In the genomic region with DNA sequence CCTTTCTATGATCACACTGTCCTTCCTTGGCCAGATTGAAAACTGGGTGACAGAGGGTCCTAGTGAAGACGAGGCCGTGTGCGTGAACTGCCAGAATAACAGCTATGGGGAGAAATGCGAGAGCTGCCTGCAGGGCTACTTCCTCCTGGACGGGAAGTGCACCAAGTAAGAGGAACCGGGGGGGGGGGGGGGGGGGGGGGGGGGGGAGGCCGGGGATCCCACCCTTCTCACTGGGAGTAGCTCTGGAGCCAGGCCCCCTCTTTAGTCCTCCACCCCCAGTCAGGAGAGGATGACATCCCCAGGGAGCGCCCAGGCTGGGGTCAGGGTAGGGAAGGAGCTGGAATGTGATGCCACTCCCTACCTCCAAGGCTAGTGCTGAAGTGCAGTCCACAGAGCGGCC, we compare ENCODE assay signal across 22 cellular contexts. TPM values are rescaled to one million over a fixed set of nuclear protein-coding genes. Genes with fewer than 3 reads are reported as not detected.
DNase-seq lines count a peak whose midpoint lies in the region; ATAC-seq, FAIRE-seq and TF ChIP-seq lines count a peak whose summit lies in the region.
"Had no signal": no experiment of that assay in that cellular context is flagged by ENCODE, and none has a peak within 500 bp of the region (broad histone marks: within the 10 kb centered on the region; RNA-seq: fewer than 3 reads in every experiment).

No MANE protein-coding gene starts in this region.

- H3K27ac ChIP-seq in endothelial cell of umbilical vein (ENCODE audit: insufficient read depth, low read depth, low read length) (no peak overlapping the region), neural progenitor cell (no peak overlapping the region)
- H3K27ac ChIP-seq: parathyroid adenoma, right atrium auricular region had no signal

- TF ChIP-seq POLR2A in endothelial cell of umbilical vein (IDR thresholded peaks at IDR 0.05; ENCODE audit: low read depth, low read length) (no peak), H54 (IDR thresholded peaks at IDR 0.05; ENCODE audit: low read depth, low read length) (no peak)

- DNase-seq in GM06990 (ENCODE audit: extremely low read depth, insufficient read length) = peak; percentile 66
- DNase-seq in MV-4-11 (lab: John Stamatoyannopoulos, UW) = peak; percentile 45
- peak; percentile 16 for DNase-seq in endothelial cell of umbilical vein (ENCODE audit: low read depth, low spot score)
- DNase-seq in neural progenitor cell (ENCODE audit: low spot score) = no peak
- no peak for DNase-seq in GM10248 (ENCODE audit: extremely low spot score)
- DNase-seq in H54 (ENCODE audit: insufficient read length, low spot score) = no peak
- DNase-seq: activated naive CD4-positive, alpha-beta T cell; activated T-cell treated with anti-CD3 and anti-CD28 coated beads, Interleukin-2, amount 50 U/mL, for 72 hours; C1 segment of cervical spinal cord; DND-41; glutamatergic neuron; kidney glomerular epithelial cell; NCI-H1694; SHP77; stimulated activated CD4-positive, alpha-beta T cell treated with anti-CD3 and anti-CD28 coated beads, Interleukin-2, amount 100 ng/mL, for 24 hours had no signal

- no peak for TF ChIP-seq CTCF in GM06990 (IDR thresholded peaks at IDR 0.05; ENCODE audit: insufficient read depth, low read length, poor library complexity, severe bottlenecking)
- no peak for TF ChIP-seq CTCF in endothelial cell of umbilical vein (IDR thresholded peaks at IDR 0.05; ENCODE audit: extremely low read depth in 1 of 2, insufficient read depth in 1 of 2, low read depth in 1 of 2, low read length in 2 of 2)
- no peak for TF ChIP-seq CTCF in neural progenitor cell (IDR thresholded peaks at IDR 0.05)
- no peak for TF ChIP-seq CTCF in GM10248 (IDR thresholded peaks at IDR 0.05; ENCODE audit: control extremely low read depth, extremely low read depth, low read depth, missing control alignments)

- no peak for FAIRE-seq in endothelial cell of umbilical vein (lab: Jason Lieb, UNC)
- FAIRE-seq in H54 (lab: Jason Lieb, UNC) = no peak

- no peak overlapping the region for H2AFZ ChIP-seq in endothelial cell of umbilical vein (ENCODE audit: low read depth, low read length)
- no peak overlapping the region for H2AFZ ChIP-seq in neural progenitor cell (replicated peaks)
- H2AFZ ChIP-seq: parathyroid adenoma had no signal

- H3K4me2 ChIP-seq in endothelial cell of umbilical vein (ENCODE audit: insufficient read depth, low read length) (no peak overlapping the region), neural progenitor cell (no peak overlapping the region)
- H3K4me2 ChIP-seq: smooth muscle cell had no signal

- H3K9me3 ChIP-seq in endothelial cell of umbilical vein (replicated peaks; ENCODE audit: control insufficient read depth, insufficient read depth, low read length) (no peaks in the 10 kb centered on the region), neural progenitor cell (ENCODE audit: low read depth) (no peaks in the 10 kb centered on the region)
- H3K9me3 ChIP-seq: right atrium auricular region had no signal

- H3K9me3 Mint-ChIP-seq in neural progenitor cell = no peaks in the 10 kb centered on the region
- H3K9me3 Mint-ChIP-seq: activated T-cell treated with anti-CD3 and anti-CD28 coated beads, Interleukin-2, amount 50 U/mL, for 72 hours had no signal

- no TSS peak for BruUV-seq in endothelial cell of umbilical vein (replicated peaks; lab: Mats Ljungman, UMichigan)

- peaks cover 14% of the 10 kb centered on the region for H3K36me3 Mint-ChIP-seq in neural progenitor cell

- H3K4me1 ChIP-seq in endothelial cell of umbilical vein (ENCODE audit: control insufficient read depth, extremely low read depth, insufficient read depth, low read length) (no peaks in the 10 kb centered on the region), neural progenitor cell (peaks cover 10% of the 10 kb centered on the region)
- H3K4me1 ChIP-seq: parathyroid adenoma had no signal

- no peaks in the 10 kb centered on the region for H4K20me1 ChIP-seq in endothelial cell of umbilical vein (replicated peaks; ENCODE audit: control insufficient read depth, extremely low read depth, insufficient read depth, low read length)
- H4K20me1 ChIP-seq in neural progenitor cell (ENCODE audit: low read depth) = no peaks in the 10 kb centered on the region

- no peaks in the 10 kb centered on the region for H3K79me2 ChIP-seq in endothelial cell of umbilical vein (ENCODE audit: control insufficient read depth, insufficient read depth, low read length)
- no peaks in the 10 kb centered on the region for H3K79me2 ChIP-seq in neural progenitor cell (ENCODE audit: low read depth)
- H3K79me2 ChIP-seq: parathyroid adenoma had no signal

- no peaks in the 10 kb centered on the region for H3F3A ChIP-seq in neural progenitor cell (ENCODE audit: low read depth)

- H3K27ac Mint-ChIP-seq in neural progenitor cell = peak overlapping the region; percentile 81
- H3K27ac Mint-ChIP-seq: activated T-cell treated with anti-CD3 and anti-CD28 coated beads, Interleukin-2, amount 50 U/mL, for 72 hours had no signal

- H3K4me3 Mint-ChIP-seq in neural progenitor cell = no peak overlapping the region
- H3K4me3 Mint-ChIP-seq: activated T-cell treated with anti-CD3 and anti-CD28 coated beads, Interleukin-2, amount 50 U/mL, for 72 hours had no signal

- H3K27me3 ChIP-seq in GM06990 (replicated peaks; ENCODE audit: control insufficient read depth, insufficient read depth, low read length) = no peaks in the 10 kb centered on the region
- no peaks in the 10 kb centered on the region for H3K27me3 ChIP-seq in endothelial cell of umbilical vein (ENCODE audit: control insufficient read depth in 2 of 2, insufficient read depth in 2 of 2, low read length in 2 of 2)
- H3K27me3 ChIP-seq in neural progenitor cell = no peaks in the 10 kb centered on the region
- H3K27me3 ChIP-seq: right atrium auricular region had no signal

- dilution Hi-C loops in endothelial cell of umbilical vein (cut with MboI; ENCODE audit: extremely low pct_ligation_motif_present, low sequenced_read_pairs) = no loop called here

- H3K36me3 ChIP-seq in GM06990 (ENCODE audit: control insufficient read depth, insufficient read depth, low read length) (no peaks in the 10 kb centered on the region), endothelial cell of umbilical vein (ENCODE audit: control insufficient read depth in 2 of 2, extremely low read depth in 1 of 2, insufficient read depth in 2 of 2, low read length in 2 of 2) (peaks cover 0 to 7% of the 10 kb centered on the region in 2 experiments), neural progenitor cell (no peaks in the 10 kb centered on the region)

- peaks cover 21% of the 10 kb centered on the region for H3K4me1 Mint-ChIP-seq in neural progenitor cell

- H3K4me3 ChIP-seq in GM06990 (replicated peaks; ENCODE audit: low read depth, low read length) (no peak overlapping the region), endothelial cell of umbilical vein (replicated peaks in 1 of 3; ENCODE audit: insufficient read depth in 1 of 3, low read depth in 1 of 3, low read length in 3 of 3) (no peak overlapping the region), neural progenitor cell (no peak overlapping the region)
- H3K4me3 ChIP-seq: lung, right atrium auricular region, smooth muscle cell had no signal

- CTCF ChIA-PET in endothelial cell of umbilical vein (lab: Charles Lee) (no interaction called here), GM10248 (lab: Yijun Ruan, JAX) (interaction anchor here (1.2 to 1.4 kb wide), 3 partner anchors 9 to 30 kb away, joined by 3 to 5 read pairs (median 4); no protein-coding TSS in a partner anchor)

- ATAC-seq in GM21526 (IDR thresholded peaks at IDR 0.05; ENCODE audit: low FRiP score, unreplicated experiment) (no peak), HG03521 (IDR thresholded peaks at IDR 0.05; ENCODE audit: unreplicated experiment) (no peak)
- ATAC-seq: activated T-cell treated with anti-CD3 and anti-CD28 coated beads, Interleukin-2, amount 50 U/mL, for 72 hours had no signal

- no peaks in the 10 kb centered on the region for H3K9me1 ChIP-seq in endothelial cell of umbilical vein (replicated peaks; ENCODE audit: control insufficient read depth, extremely low read depth, insufficient read depth, low read length)

- no peak overlapping the region for H3K9ac ChIP-seq in endothelial cell of umbilical vein (replicated peaks; ENCODE audit: extremely low read depth, insufficient read depth, low read length)
- H3K9ac ChIP-seq in neural progenitor cell = no peak overlapping the region
- H3K9ac ChIP-seq: parathyroid adenoma had no signal

- peaks cover 8% of the 10 kb centered on the region for H3K27me3 Mint-ChIP-seq in neural progenitor cell (ENCODE audit: insufficient read depth, low read depth)

- POLR2A ChIA-PET in endothelial cell of umbilical vein (lab: Charles Lee) = no interaction called here
- POLR2A ChIA-PET in GM10248 (lab: Yijun Ruan, JAX) = no interaction called here

- intact Hi-C loops in endothelial cell of umbilical vein (cut with micrococcal nuclease) = no loop called here

RNA-seq across cellular contexts. Expression of gene CNFN, which starts 19.4 kb away (rescaled TPM):
- total RNA-seq in endothelial cell of umbilical vein = 0.73 TPM in 1 of 2 replicates, not detected in the other
- polyA plus RNA-seq in endothelial cell of umbilical vein = 0.23 and 0.27 TPM in 2 replicates
- polyA plus RNA-seq in endothelial cell of umbilical vein (2011; cell fraction: cytosol; rRNA removed) = 0.75 and 0.87 TPM in 2 replicates
- not detected in 2 replicates for polyA plus RNA-seq in endothelial cell of umbilical vein (2011; cell fraction: nucleus; rRNA removed)
- polyA plus RNA-seq in endothelial cell of umbilical vein (2012) = 1.3 and 2.0 TPM in 2 replicates
- 0.95 TPM in 1 of 2 replicates, not detected in the other for polyA minus RNA-seq in endothelial cell of umbilical vein
- polyA minus RNA-seq in endothelial cell of umbilical vein (2011; cell fraction: cytosol; rRNA and poly(A)+ RNA removed) = 4.3 TPM
- not detected in 2 replicates for polyA minus RNA-seq in endothelial cell of umbilical vein (2011; cell fraction: nucleus; rRNA and poly(A)+ RNA removed)
- total RNA-seq in neural progenitor cell (ENCODE audit: low replicate concordance) = 2.9 and 3.2 TPM in 2 replicates
- polyA plus RNA-seq: neural cell had no signal

RNA-seq across cellular contexts. Expression of gene MEGF8, which starts 45.2 kb away (rescaled TPM):
- total RNA-seq in endothelial cell of umbilical vein (34.3 and 39.6 TPM in 2 replicates), neural progenitor cell (ENCODE audit: low replicate concordance) (7.3 and 21.4 TPM in 2 replicates)
- 20.6 and 25.2 TPM in 2 replicates for polyA plus RNA-seq in endothelial cell of umbilical vein
- 14.5 and 18.2 TPM in 2 replicates for polyA plus RNA-seq in endothelial cell of umbilical vein (2011; cell fraction: cytosol; rRNA removed)
- polyA plus RNA-seq in endothelial cell of umbilical vein (2011; cell fraction: nucleus; rRNA removed) = 21.2 and 22.3 TPM in 2 replicates
- polyA plus RNA-seq in endothelial cell of umbilical vein (2012) = 22.3 and 35.1 TPM in 2 replicates
- 27.7 and 28.4 TPM in 2 replicates for polyA minus RNA-seq in endothelial cell of umbilical vein
- polyA minus RNA-seq in endothelial cell of umbilical vein (2011; cell fraction: cytosol; rRNA and poly(A)+ RNA removed) = 0.92 TPM
- polyA minus RNA-seq in endothelial cell of umbilical vein (2011; cell fraction: nucleus; rRNA and poly(A)+ RNA removed) = 13.8 and 24.7 TPM in 2 replicates

RNA-seq across cellular contexts. Expression of gene LIPE, which starts 56.5 kb away (rescaled TPM):
- 10.4 and 13.5 TPM in 2 replicates for total RNA-seq in endothelial cell of umbilical vein
- polyA plus RNA-seq in endothelial cell of umbilical vein = 3.8 and 6.0 TPM in 2 replicates
- 3.8 and 4.8 TPM in 2 replicates for polyA plus RNA-seq in endothelial cell of umbilical vein (2011; cell fraction: cytosol; rRNA removed)
- polyA plus RNA-seq in endothelial cell of umbilical vein (2011; cell fraction: nucleus; rRNA removed) = 4.2 and 5.8 TPM in 2 replicates
- polyA plus RNA-seq in endothelial cell of umbilical vein (2012) = 4.0 and 6.7 TPM in 2 replicates
- polyA minus RNA-seq in endothelial cell of umbilical vein = 3.4 and 4.3 TPM in 2 replicates
- polyA minus RNA-seq in endothelial cell of umbilical vein (2011; cell fraction: cytosol; rRNA and poly(A)+ RNA removed) = not detected
- 3.2 and 6.1 TPM in 2 replicates for polyA minus RNA-seq in endothelial cell of umbilical vein (2011; cell fraction: nucleus; rRNA and poly(A)+ RNA removed)
- total RNA-seq in neural progenitor cell (ENCODE audit: low replicate concordance) = 3.5 and 5.0 TPM in 2 replicates

RNA-seq across cellular contexts. Expression of gene TMEM145, which starts 57.6 kb away (rescaled TPM):
- total RNA-seq in endothelial cell of umbilical vein = not detected in 2 replicates
- polyA plus RNA-seq in endothelial cell of umbilical vein = 0.24 TPM in 1 of 2 replicates, not detected in the other
- not detected in 2 replicates for polyA plus RNA-seq in endothelial cell of umbilical vein (2011; cell fraction: cytosol; rRNA removed)
- 0.38 TPM in 1 of 2 replicates, not detected in the other for polyA plus RNA-seq in endothelial cell of umbilical vein (2011; cell fraction: nucleus; rRNA removed)
- polyA plus RNA-seq in endothelial cell of umbilical vein (2012) = not detected in 2 replicates
- polyA minus RNA-seq in endothelial cell of umbilical vein = 0.13 TPM in 1 of 2 replicates, not detected in the other
- polyA minus RNA-seq in endothelial cell of umbilical vein (2011; cell fraction: cytosol; rRNA and poly(A)+ RNA removed) = not detected
- polyA minus RNA-seq in endothelial cell of umbilical vein (2011; cell fraction: nucleus; rRNA and poly(A)+ RNA removed) = not detected in 2 replicates
- 0.37 and 6.6 TPM in 2 replicates for total RNA-seq in neural progenitor cell (ENCODE audit: low replicate concordance)
- total RNA-seq: smooth muscle cell had no signal

Comparison
In these comparisons a context has a peak if more than half of its experiments do, and no peak if none do; other contexts are left out.
1. DNase-seq: peak in GM06990 (single experiment), MV-4-11 (single experiment) and endothelial cell of umbilical vein (single experiment); none in neural progenitor cell (single experiment), GM10248 (single experiment) and H54 (single experiment).